In genomic region chr2:138185827-138186226, GRCh38 we compare ENCODE assay signal across 27 cellular contexts.
"Had no signal": no experiment of that assay in that cellular context is flagged by ENCODE, and none has a peak within 500 bp of the region (broad histone marks: within the 10 kb centered on the region; RNA-seq: fewer than 3 reads in every experiment).

No MANE protein-coding gene starts in this region.

- H3K27me3 Mint-ChIP-seq: naive thymus-derived CD4-positive, alpha-beta T cell; natural killer cell treated with Interleukin-12 subunit alpha and Interleukin-12 subunit beta and Interleukin-15 and Interleukin-18, amount 100 ng/mL, for 72 hours; progenitor cell of endocrine pancreas; stimulated activated naive B cell treated with anti-CD40 and anti-IgM and Interleukin-4, amounts not matched to agents 10 μg/mL and 1 μg/mL and 100 μg/mL, for 72 hours had no signal

- H3K4me1 Mint-ChIP-seq: immature natural killer cell; naive thymus-derived CD4-positive, alpha-beta T cell; stimulated activated naive B cell treated with anti-CD40 and anti-IgM and Interleukin-4, amounts not matched to agents 10 μg/mL and 1 μg/mL and 100 μg/mL, for 72 hours had no signal

- H3K9me3 Mint-ChIP-seq: mesothelial cell of epicardium; stimulated activated naive B cell treated with anti-CD40 and anti-IgM and Interleukin-4, amounts not matched to agents 10 μg/mL and 1 μg/mL and 100 μg/mL, for 72 hours had no signal

- H3K36me3 Mint-ChIP-seq: immature natural killer cell; mesothelial cell of epicardium; naive thymus-derived CD4-positive, alpha-beta T cell; natural killer cell treated with Interleukin-12 subunit alpha and Interleukin-12 subunit beta and Interleukin-15 and Interleukin-18, amount 100 ng/mL, for 72 hours; stimulated activated naive B cell treated with anti-CD40 and anti-IgM and Interleukin-4, amounts not matched to agents 10 μg/mL and 1 μg/mL and 100 μg/mL, for 72 hours had no signal

- ATAC-seq: left colon; left lung; naive thymus-derived CD4-positive, alpha-beta T cell; natural killer cell treated with Interleukin-12 subunit alpha and Interleukin-12 subunit beta and Interleukin-15 and Interleukin-18, amount 100 ng/mL, for 72 hours; sciatic nerve; stimulated activated naive B cell treated with anti-CD40 and anti-IgM and Interleukin-4, amounts not matched to agents 10 μg/mL and 1 μg/mL and 100 μg/mL, for 72 hours; stimulated activated naive CD8-positive, alpha-beta T cell treated with anti-CD3 and anti-CD28 coated beads, Interleukin-15, Interleukin-2, amounts not matched to agents 100 U/mL and 50 U/mL, for 24 hours had no signal

- H3K4me3 Mint-ChIP-seq: immature natural killer cell; mesothelial cell of epicardium; naive thymus-derived CD4-positive, alpha-beta T cell; natural killer cell treated with Interleukin-12 subunit alpha and Interleukin-12 subunit beta and Interleukin-15 and Interleukin-18, amount 100 ng/mL, for 72 hours; stimulated activated naive B cell treated with anti-CD40 and anti-IgM and Interleukin-4, amounts not matched to agents 10 μg/mL and 1 μg/mL and 100 μg/mL, for 72 hours had no signal

- H3K4me3 ChIP-seq: left lung, lung, ovary, right atrium auricular region, skin epidermis, stomach, testis, thyroid gland, transverse colon, upper lobe of left lung, vagina had no signal

- H3K27ac Mint-ChIP-seq: immature natural killer cell; mesothelial cell of epicardium; naive thymus-derived CD4-positive, alpha-beta T cell; natural killer cell treated with Interleukin-12 subunit alpha and Interleukin-12 subunit beta and Interleukin-15 and Interleukin-18, amount 100 ng/mL, for 72 hours; progenitor cell of endocrine pancreas; stimulated activated naive B cell treated with anti-CD40 and anti-IgM and Interleukin-4, amounts not matched to agents 10 μg/mL and 1 μg/mL and 100 μg/mL, for 72 hours had no signal

- DNase-seq: hippocampal formation; immature natural killer cell; kidney; left colon; left lung; mesendoderm; naive thymus-derived CD4-positive, alpha-beta T cell; ovary; stimulated activated CD4-positive, alpha-beta T cell treated with anti-CD3 and anti-CD28 coated beads, Interleukin-12 subunit alpha, Interleukin-12 subunit beta, amount 100 ng/mL, for 4 hours; stimulated activated CD4-positive, alpha-beta T cell treated with anti-CD3 and anti-CD28 coated beads, Interleukin-15, amount 100 ng/mL, for 24 hours; stimulated activated CD4-positive, alpha-beta T cell treated with anti-CD3 and anti-CD28 coated beads, Interleukin-2, amount 100 ng/mL, for 24 hours; stimulated activated CD4-positive, alpha-beta T cell treated with anti-CD3 and anti-CD28 coated beads, Interleukin-4, amount 100 ng/mL, for 1 hour; stimulated activated naive B cell treated with anti-CD40 and anti-IgM and Interleukin-4, amounts not matched to agents 10 μg/mL and 1 μg/mL and 100 μg/mL, for 72 hours; stimulated activated naive CD8-positive, alpha-beta T cell treated with anti-CD3 and anti-CD28 coated beads, Interleukin-15, Interleukin-2, amounts not matched to agents 100 U/mL and 50 U/mL, for 24 hours; stomach; testis; thyroid gland; transverse colon; upper lobe of left lung had no signal
